ENCODE assay signal across 19 cellular contexts in the genomic region with DNA sequence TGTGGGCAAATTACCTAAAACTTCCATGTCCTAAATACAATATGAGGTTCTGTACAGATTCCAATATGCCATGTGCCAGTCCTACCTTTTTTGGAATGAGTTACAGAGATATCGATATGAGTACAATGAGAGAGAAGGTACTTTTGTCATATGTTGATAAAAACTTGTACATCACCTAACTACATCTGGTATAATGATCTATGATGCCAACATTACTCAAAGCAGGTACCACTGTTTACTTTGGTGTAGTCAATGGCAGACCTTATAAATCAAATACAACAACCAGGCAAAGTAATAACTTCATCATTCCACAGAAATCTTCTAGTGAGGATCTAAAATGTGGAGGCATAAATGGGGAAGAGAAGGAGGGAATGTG. TPM values are rescaled to one million over a fixed set of nuclear protein-coding genes. Genes with fewer than 3 reads are reported as not detected.
DNase-seq lines count a peak whose midpoint lies in the region; ATAC-seq and TF ChIP-seq lines count a peak whose summit lies in the region.
"Had no signal": no experiment of that assay in that cellular context is flagged by ENCODE, and none has a peak within 500 bp of the region (broad histone marks: within the 10 kb centered on the region; RNA-seq: fewer than 3 reads in every experiment).

No MANE protein-coding gene starts in this region.

- POLR2A ChIA-PET in activated CD8-positive, alpha-beta T cell treated with anti-CD3 and anti-CD28 coated beads for 36 hours (lab: Charles Lee) = interaction anchor here (1.0 to 1.1 kb wide), 2 partner anchors 13 to 29 kb away, joined by 4 read pairs; a partner anchor contains a TSS
- POLR2A ChIA-PET in activated CD8-positive, alpha-beta T cell treated with anti-CD3 and anti-CD28 coated beads, Interleukin-2, amount 10 ng/mL, durations not matched to agents 7 days and 5 days (lab: Charles Lee) = no interaction called here
- POLR2A ChIA-PET in PC-9 (lab: Charles Lee; ENCODE audit: unreplicated experiment) = no interaction called here

- H3K36me3 ChIP-seq in PC-9 (ENCODE audit: low read depth) (peaks cover 4% of the 10 kb centered on the region; the same call in 1 of the 2 replicates), mammary epithelial cell (ENCODE audit: insufficient read depth, low read length) (peaks cover 11% of the 10 kb centered on the region), neural progenitor cell (no peaks in the 10 kb centered on the region)

- H3K27me3 Mint-ChIP-seq in activated CD8-positive, alpha-beta T cell treated with anti-CD3 and anti-CD28 coated beads for 36 hours = no peaks in the 10 kb centered on the region
- no peaks in the 10 kb centered on the region for H3K27me3 Mint-ChIP-seq in activated CD8-positive, alpha-beta T cell treated with anti-CD3 and anti-CD28 coated beads, Interleukin-2, amount 10 ng/mL, durations not matched to agents 7 days and 5 days (ENCODE audit: low read depth)
- H3K27me3 Mint-ChIP-seq in progenitor cell of endocrine pancreas (no peaks in the 10 kb centered on the region), neural progenitor cell (ENCODE audit: insufficient read depth, low read depth) (peaks cover 6% of the 10 kb centered on the region)
- H3K27me3 Mint-ChIP-seq: CD4-positive, alpha-beta T cell had no signal

- H3F3A ChIP-seq in PC-9 (ENCODE audit: insufficient read depth, low read depth) (peaks cover 21% of the 10 kb centered on the region), neural progenitor cell (ENCODE audit: low read depth) (no peaks in the 10 kb centered on the region)

- no peak for DNase-seq in activated CD8-positive, alpha-beta T cell treated with anti-CD3 and anti-CD28 coated beads for 36 hours
- DNase-seq in activated CD8-positive, alpha-beta T cell treated with anti-CD3 and anti-CD28 coated beads, Interleukin-2, amount 10 ng/mL, durations not matched to agents 7 days and 5 days = no peak
- DNase-seq in PC-9 (no peak), mammary epithelial cell (peak; percentile 21), progenitor cell of endocrine pancreas (ENCODE audit: low spot score, unreplicated experiment) (no peak), neural progenitor cell (ENCODE audit: low spot score) (no peak), right cardiac atrium (no peak)
- DNase-seq: activated gamma-delta T cell treated with Interleukin-2 at 50 U/mL for 16 hours; CD4-positive, alpha-beta T cell; DMS79 treated with DMSO at 0.1 percent for 48 hours; heart left ventricle; mesenchymal stem cell; NCI-H1436; NCI-H774; psoas muscle; spleen had no signal

- dilution Hi-C loops in mammary epithelial cell (cut with HindIII; ENCODE audit: low sequenced_read_pairs) = no loop called here

- no peaks in the 10 kb centered on the region for H3K9me2 ChIP-seq in PC-9 (ENCODE audit: insufficient read depth)

- H3K27ac Mint-ChIP-seq in activated CD8-positive, alpha-beta T cell treated with anti-CD3 and anti-CD28 coated beads for 36 hours = peak overlapping the region; percentile 89
- H3K27ac Mint-ChIP-seq in activated CD8-positive, alpha-beta T cell treated with anti-CD3 and anti-CD28 coated beads, Interleukin-2, amount 10 ng/mL, durations not matched to agents 7 days and 5 days = no peak overlapping the region
- H3K27ac Mint-ChIP-seq in progenitor cell of endocrine pancreas (peak overlapping the region; percentile 73), neural progenitor cell (no peak overlapping the region)
- H3K27ac Mint-ChIP-seq: CD4-positive, alpha-beta T cell had no signal

- H3K79me2 ChIP-seq in PC-9 (ENCODE audit: low read depth) (no peaks in the 10 kb centered on the region), mammary epithelial cell (ENCODE audit: insufficient read depth, low read length) (peaks cover 20% of the 10 kb centered on the region), neural progenitor cell (ENCODE audit: low read depth) (no peaks in the 10 kb centered on the region)

- BruUV-seq in PC-9 (replicated peaks; lab: Mats Ljungman, UMichigan) = TSS peak; percentile 56
- TSS peak; percentile 65 for BruUV-seq in mammary epithelial cell (replicated peaks; lab: Mats Ljungman, UMichigan)

- intact Hi-C loops in activated CD8-positive, alpha-beta T cell treated with anti-CD3 and anti-CD28 coated beads for 36 hours (cut with micrococcal nuclease) = no loop called here
- intact Hi-C loops in PC-9 (cut with micrococcal nuclease; ENCODE audit: unreplicated experiment) (loop anchor here (2.0 kb wide), 1 partner anchor 54 kb away; a partner anchor contains a TSS), mammary epithelial cell (cut with micrococcal nuclease) (loop anchor here (2.0 to 5.0 kb wide), 3 partner anchors 54 to 70 kb away; a partner anchor contains a TSS), right cardiac atrium (cut with DNase I) (no loop called here)

- H2AFZ ChIP-seq in PC-9 (no peak overlapping the region), mammary epithelial cell (ENCODE audit: low read depth, low read length) (no peak overlapping the region), neural progenitor cell (replicated peaks) (no peak overlapping the region)

- H3K4me1 ChIP-seq in PC-9 (replicated peaks; ENCODE audit: insufficient read depth) = peaks cover 26% of the 10 kb centered on the region
- peaks cover 17% of the 10 kb centered on the region for H3K4me1 ChIP-seq in mammary epithelial cell (ENCODE audit: insufficient read depth, low read length)
- H3K4me1 ChIP-seq in neural progenitor cell = no peaks in the 10 kb centered on the region
- no peaks in the 10 kb centered on the region for H3K4me1 ChIP-seq in right cardiac atrium (ENCODE audit: control insufficient read depth, insufficient read depth, low read length)
- H3K4me1 ChIP-seq: heart left ventricle, psoas muscle had no signal

- H3K9me3 ChIP-seq in PC-9 (ENCODE audit: insufficient read depth, low read depth) (no peaks in the 10 kb centered on the region), mammary epithelial cell (replicated peaks; ENCODE audit: insufficient read depth, low read length) (no peaks in the 10 kb centered on the region), neural progenitor cell (ENCODE audit: low read depth) (no peaks in the 10 kb centered on the region), right cardiac atrium (ENCODE audit: control insufficient read depth, low read length) (no peaks in the 10 kb centered on the region)
- H3K9me3 ChIP-seq: heart left ventricle, psoas muscle, spleen had no signal

- TF ChIP-seq CTCF in activated CD8-positive, alpha-beta T cell treated with anti-CD3 and anti-CD28 coated beads for 36 hours (IDR thresholded peaks at IDR 0.05) = no peak
- TF ChIP-seq CTCF in PC-9 (conservative IDR thresholded peaks at IDR 0.05) = no peak
- TF ChIP-seq CTCF in mammary epithelial cell (conservative IDR thresholded peaks at IDR 0.05 in 1 of 2, IDR thresholded peaks at IDR 0.05 in 1 of 2; ENCODE audit: extremely low read depth in 1 of 2, insufficient read depth in 1 of 2, low read depth in 1 of 2, low read length in 2 of 2) = no peak
- TF ChIP-seq CTCF in progenitor cell of endocrine pancreas (IDR thresholded peaks at IDR 0.05; ENCODE audit: unreplicated experiment) = no peak
- no peak for TF ChIP-seq CTCF in neural progenitor cell (IDR thresholded peaks at IDR 0.05)

- in situ Hi-C loops in mammary epithelial cell (cut with MboI; ENCODE audit: low sequenced_read_pairs in 2 of 2) = no loop called here

- H3K4me3 Mint-ChIP-seq in activated CD8-positive, alpha-beta T cell treated with anti-CD3 and anti-CD28 coated beads for 36 hours = peak overlapping the region; percentile 25
- H3K4me3 Mint-ChIP-seq in activated CD8-positive, alpha-beta T cell treated with anti-CD3 and anti-CD28 coated beads, Interleukin-2, amount 10 ng/mL, durations not matched to agents 7 days and 5 days = no peak overlapping the region
- H3K4me3 Mint-ChIP-seq in progenitor cell of endocrine pancreas (ENCODE audit: low read depth) (no peak overlapping the region), neural progenitor cell (no peak overlapping the region)
- H3K4me3 Mint-ChIP-seq: CD4-positive, alpha-beta T cell had no signal

- H3K4me1 Mint-ChIP-seq in activated CD8-positive, alpha-beta T cell treated with anti-CD3 and anti-CD28 coated beads for 36 hours (ENCODE audit: low read depth) = peaks cover 33% of the 10 kb centered on the region
- peaks cover 21% of the 10 kb centered on the region for H3K4me1 Mint-ChIP-seq in activated CD8-positive, alpha-beta T cell treated with anti-CD3 and anti-CD28 coated beads, Interleukin-2, amount 10 ng/mL, durations not matched to agents 7 days and 5 days (ENCODE audit: low read depth)
- H3K4me1 Mint-ChIP-seq in progenitor cell of endocrine pancreas (ENCODE audit: low read depth) (no peaks in the 10 kb centered on the region), neural progenitor cell (no peaks in the 10 kb centered on the region)

- H3K4me2 ChIP-seq in PC-9 (peak overlapping the region; percentile 64), mammary epithelial cell (ENCODE audit: insufficient read depth, low read depth, low read length) (peak overlapping the region; percentile 78), neural progenitor cell (no peak overlapping the region)

- H3K27ac ChIP-seq in PC-9 = peak overlapping the region; percentile 78
- peak overlapping the region; percentile 51 for H3K27ac ChIP-seq in mammary epithelial cell (ENCODE audit: insufficient read depth, low read depth, low read length)
- no peak overlapping the region for H3K27ac ChIP-seq in neural progenitor cell
- H3K27ac ChIP-seq in right cardiac atrium (ENCODE audit: low read length) = no peak overlapping the region
- H3K27ac ChIP-seq: heart left ventricle, psoas muscle, SK-N-MC, spleen had no signal

- no peaks in the 10 kb centered on the region for H3K27me3 ChIP-seq in PC-9 (ENCODE audit: insufficient read depth, low read depth)
- no peaks in the 10 kb centered on the region for H3K27me3 ChIP-seq in mammary epithelial cell (ENCODE audit: insufficient read depth, low read length)
- H3K27me3 ChIP-seq in neural progenitor cell = no peaks in the 10 kb centered on the region
- no peaks in the 10 kb centered on the region for H3K27me3 ChIP-seq in right cardiac atrium (ENCODE audit: control insufficient read depth, insufficient read depth)
- H3K27me3 ChIP-seq: heart left ventricle, spleen had no signal

- peak; percentile 41 for ATAC-seq in activated CD8-positive, alpha-beta T cell treated with anti-CD3 and anti-CD28 coated beads for 36 hours
- no peak for ATAC-seq in activated CD8-positive, alpha-beta T cell treated with anti-CD3 and anti-CD28 coated beads, Interleukin-2, amount 10 ng/mL, durations not matched to agents 7 days and 5 days
- no peak for ATAC-seq in GM21737 (IDR thresholded peaks at IDR 0.05; ENCODE audit: unreplicated experiment)
- no peak for ATAC-seq in right cardiac atrium
- ATAC-seq: heart left ventricle had no signal

- no peaks in the 10 kb centered on the region for H4K20me1 ChIP-seq in PC-9 (ENCODE audit: insufficient read depth)
- H4K20me1 ChIP-seq in mammary epithelial cell (ENCODE audit: insufficient read depth, low read length) = no peaks in the 10 kb centered on the region
- no peaks in the 10 kb centered on the region for H4K20me1 ChIP-seq in neural progenitor cell (ENCODE audit: low read depth)

- WGBS in mammary epithelial cell (ENCODE audit: low coverage, missing lambda C conversion rate) = 85% methylated on average over 1 of the region's 1 CpG
- 97% methylated on average over 1 of the region's 1 CpG for WGBS in right cardiac atrium

- H3K9me3 Mint-ChIP-seq in activated CD8-positive, alpha-beta T cell treated with anti-CD3 and anti-CD28 coated beads for 36 hours = no peaks in the 10 kb centered on the region
- no peaks in the 10 kb centered on the region for H3K9me3 Mint-ChIP-seq in activated CD8-positive, alpha-beta T cell treated with anti-CD3 and anti-CD28 coated beads, Interleukin-2, amount 10 ng/mL, durations not matched to agents 7 days and 5 days (ENCODE audit: insufficient read depth)
- H3K9me3 Mint-ChIP-seq in progenitor cell of endocrine pancreas (ENCODE audit: low read depth) (no peaks in the 10 kb centered on the region), neural progenitor cell (no peaks in the 10 kb centered on the region)
- H3K9me3 Mint-ChIP-seq: CD4-positive, alpha-beta T cell had no signal

- no peak overlapping the region for H3K9ac ChIP-seq in mammary epithelial cell (ENCODE audit: insufficient read depth, low read length)
- no peak overlapping the region for H3K9ac ChIP-seq in neural progenitor cell

- peaks cover 46% of the 10 kb centered on the region for H3K36me3 Mint-ChIP-seq in activated CD8-positive, alpha-beta T cell treated with anti-CD3 and anti-CD28 coated beads for 36 hours (ENCODE audit: low read depth)
- peaks cover 65% of the 10 kb centered on the region for H3K36me3 Mint-ChIP-seq in activated CD8-positive, alpha-beta T cell treated with anti-CD3 and anti-CD28 coated beads, Interleukin-2, amount 10 ng/mL, durations not matched to agents 7 days and 5 days (ENCODE audit: low read depth)
- H3K36me3 Mint-ChIP-seq in progenitor cell of endocrine pancreas (ENCODE audit: insufficient read depth) = peaks cover 21% of the 10 kb centered on the region
- peaks cover 15% of the 10 kb centered on the region for H3K36me3 Mint-ChIP-seq in neural progenitor cell

- H3K4me3 ChIP-seq in PC-9 (no peak overlapping the region), mammary epithelial cell (replicated peaks in 1 of 3; ENCODE audit: insufficient read depth in 1 of 3, low read depth in 2 of 3, low read length in 3 of 3) (no peak overlapping the region), neural progenitor cell (no peak overlapping the region), right cardiac atrium (ENCODE audit: low read length) (no peak overlapping the region)
- H3K4me3 ChIP-seq: heart left ventricle, psoas muscle, SK-N-MC, spleen had no signal

- CTCF ChIA-PET in activated CD8-positive, alpha-beta T cell treated with anti-CD3 and anti-CD28 coated beads for 36 hours (lab: Charles Lee) = interaction anchor here (3.9 kb wide), 1 partner anchor 14 kb away, joined by 33 read pairs; a partner anchor contains a TSS
- CTCF ChIA-PET in activated CD8-positive, alpha-beta T cell treated with anti-CD3 and anti-CD28 coated beads, Interleukin-2, amount 10 ng/mL, durations not matched to agents 7 days and 5 days (lab: Charles Lee) = interaction anchor here (1.0 kb wide), 1 partner anchor 15 kb away, joined by 5 read pairs; no protein-coding TSS in a partner anchor
- CTCF ChIA-PET in PC-9 (lab: Charles Lee) = no interaction called here
- CTCF ChIA-PET in mammary epithelial cell (lab: Charles Lee; ENCODE audit: low non-redundant PET) = no interaction called here

RNA-seq across cellular contexts. Expression of a gene that starts 12.7 kb away (rescaled TPM):
- 10 to 100 TPM; 22.8 to 25.3 TPM for total RNA-seq in activated CD8-positive, alpha-beta T cell treated with anti-CD3 and anti-CD28 coated beads for 36 hours
- 10 to 100 TPM; 34.6 to 48.7 TPM for total RNA-seq in activated CD8-positive, alpha-beta T cell treated with anti-CD3 and anti-CD28 coated beads, Interleukin-2, amount 10 ng/mL, durations not matched to agents 7 days and 5 days
- 18.4 and 20.4 TPM in 2 replicates for total RNA-seq in PC-9 (2021)
- 10 to 100 TPM; 27.5 to 28.1 TPM for total RNA-seq in mammary epithelial cell
- 10.9 TPM for polyA plus RNA-seq in mammary epithelial cell
- 34.3 TPM for polyA minus RNA-seq in mammary epithelial cell
- 26.5 and 28.5 TPM in 2 replicates for total RNA-seq in progenitor cell of endocrine pancreas
- total RNA-seq in neural progenitor cell (ENCODE audit: low replicate concordance) = 10.9 and 19.8 TPM in 2 replicates
- total RNA-seq in right cardiac atrium = 10 to 100 TPM in 3 of 4 donors, 1 to 10 TPM in 1; 7.4 to 14.1 (median 13.1) TPM
- polyA plus RNA-seq in right cardiac atrium = 7.9 TPM

RNA-seq across cellular contexts. Expression of a gene that starts 35.4 kb away (rescaled TPM):
- under 1 TPM; 0.54 to 0.59 TPM for total RNA-seq in activated CD8-positive, alpha-beta T cell treated with anti-CD3 and anti-CD28 coated beads for 36 hours
- total RNA-seq in activated CD8-positive, alpha-beta T cell treated with anti-CD3 and anti-CD28 coated beads, Interleukin-2, amount 10 ng/mL, durations not matched to agents 7 days and 5 days = 1 to 10 TPM; 2.4 to 2.7 TPM
- 0.11 TPM in 1 of 2 replicates, not detected in the other for total RNA-seq in PC-9 (2021)
- total RNA-seq in mammary epithelial cell = not detected
- not detected for polyA plus RNA-seq in mammary epithelial cell
- not detected for polyA minus RNA-seq in mammary epithelial cell
- total RNA-seq in progenitor cell of endocrine pancreas = 0.04 and 0.05 TPM in 2 replicates
- total RNA-seq in neural progenitor cell (ENCODE audit: low replicate concordance) = 0.22 TPM in 1 of 2 replicates, not detected in the other
- total RNA-seq in right cardiac atrium = 1 to 10 TPM in 2 of 4 donors, under 1 TPM in 2; 0.33 to 1.7 (median 0.92) TPM
- 0.68 TPM for polyA plus RNA-seq in right cardiac atrium
- polyA plus RNA-seq: neural cell had no signal

RNA-seq across cellular contexts. Expression of a gene that starts 54.0 kb away (rescaled TPM):
- total RNA-seq in activated CD8-positive, alpha-beta T cell treated with anti-CD3 and anti-CD28 coated beads for 36 hours = 10 to 100 TPM; 39.5 to 40.7 TPM
- 10 to 100 TPM; 51.8 to 56.6 TPM for total RNA-seq in activated CD8-positive, alpha-beta T cell treated with anti-CD3 and anti-CD28 coated beads, Interleukin-2, amount 10 ng/mL, durations not matched to agents 7 days and 5 days
- 17.2 and 20.6 TPM in 2 replicates for total RNA-seq in PC-9 (2021)
- total RNA-seq in mammary epithelial cell = 10 to 100 TPM; 22.6 to 34.8 TPM
- polyA plus RNA-seq in mammary epithelial cell = 28.1 TPM
- polyA minus RNA-seq in mammary epithelial cell = 65.6 TPM
- total RNA-seq in progenitor cell of endocrine pancreas = 89.0 and 94.4 TPM in 2 replicates
- 62.5 and 67.0 TPM in 2 replicates for total RNA-seq in neural progenitor cell (ENCODE audit: low replicate concordance)
- 10 to 100 TPM; 17.6 to 21.9 (median 19.5) TPM for total RNA-seq in right cardiac atrium
- 18.1 TPM for polyA plus RNA-seq in right cardiac atrium

RNA-seq across cellular contexts. Expression of a gene that starts 54.4 kb away (rescaled TPM):
- 100 to 1,000 TPM; 196 to 211 TPM for total RNA-seq in activated CD8-positive, alpha-beta T cell treated with anti-CD3 and anti-CD28 coated beads for 36 hours
- total RNA-seq in activated CD8-positive, alpha-beta T cell treated with anti-CD3 and anti-CD28 coated beads, Interleukin-2, amount 10 ng/mL, durations not matched to agents 7 days and 5 days = 100 to 1,000 TPM; 135 to 142 TPM
- total RNA-seq in PC-9 (2021) (107 and 113 TPM in 2 replicates), mammary epithelial cell (100 to 1,000 TPM in 1 of 2 donors, 10 to 100 TPM in 1; 96.4 to 128 TPM), progenitor cell of endocrine pancreas (309 and 322 TPM in 2 replicates), neural progenitor cell (ENCODE audit: low replicate concordance) (76.6 and 118 TPM in 2 replicates), right cardiac atrium (10 to 100 TPM; 71.5 to 95.2 (median 90.3) TPM)
- polyA plus RNA-seq in mammary epithelial cell (217 TPM), right cardiac atrium (75.8 TPM)
- polyA minus RNA-seq in mammary epithelial cell = 200 TPM

RNA-seq across cellular contexts. Expression of a gene that starts 57.1 kb away (rescaled TPM):
- 10 to 100 TPM; 45.7 to 46.5 TPM for total RNA-seq in activated CD8-positive, alpha-beta T cell treated with anti-CD3 and anti-CD28 coated beads for 36 hours
- total RNA-seq in activated CD8-positive, alpha-beta T cell treated with anti-CD3 and anti-CD28 coated beads, Interleukin-2, amount 10 ng/mL, durations not matched to agents 7 days and 5 days = 10 to 100 TPM; 29.7 to 32.3 TPM
- 22.1 and 23.3 TPM in 2 replicates for total RNA-seq in PC-9 (2021)
- total RNA-seq in mammary epithelial cell = 10 to 100 TPM in 1 of 2 donors, 1 to 10 TPM in 1; 5.8 to 29.3 TPM
- 21.1 TPM for polyA plus RNA-seq in mammary epithelial cell
- 17.3 TPM for polyA minus RNA-seq in mammary epithelial cell
- total RNA-seq in progenitor cell of endocrine pancreas = 32.2 and 35.6 TPM in 2 replicates
- total RNA-seq in neural progenitor cell (ENCODE audit: low replicate concordance) = 33.2 and 47.2 TPM in 2 replicates
- 10 to 100 TPM; 11.9 to 17.9 (median 16.3) TPM for total RNA-seq in right cardiac atrium
- polyA plus RNA-seq in right cardiac atrium = 14.3 TPM

Comparison
In these comparisons a context has a peak if more than half of its experiments do, and no peak if none do; other contexts are left out.
1. H3K27ac Mint-ChIP-seq: peak in activated CD8-positive, alpha-beta T cell treated with anti-CD3 and anti-CD28 coated beads for 36 hours (single experiment) and progenitor cell of endocrine pancreas (single experiment); none in activated CD8-positive, alpha-beta T cell treated with anti-CD3 and anti-CD28 coated beads, Interleukin-2, amount 10 ng/mL, durations not matched to agents 7 days and 5 days (single experiment) and neural progenitor cell (single experiment).
2. H3K27ac ChIP-seq: peak in PC-9 (single experiment) and mammary epithelial cell (single experiment); none in neural progenitor cell (single experiment) and right cardiac atrium (single experiment).
3. CTCF ChIA-PET loops: an anchor here in activated CD8-positive, alpha-beta T cell treated with anti-CD3 and anti-CD28 coated beads for 36 hours (3.9 kb wide) and activated CD8-positive, alpha-beta T cell treated with anti-CD3 and anti-CD28 coated beads, Interleukin-2, amount 10 ng/mL, durations not matched to agents 7 days and 5 days (1.0 kb wide); none called in PC-9 and mammary epithelial cell.
4. intact Hi-C loops: an anchor here in PC-9 (2.0 kb wide) and mammary epithelial cell (2.0 to 5.0 kb wide); none called in activated CD8-positive, alpha-beta T cell treated with anti-CD3 and anti-CD28 coated beads for 36 hours and right cardiac atrium.